ENCODE assay signal across 8 cellular contexts in the genomic region with DNA sequence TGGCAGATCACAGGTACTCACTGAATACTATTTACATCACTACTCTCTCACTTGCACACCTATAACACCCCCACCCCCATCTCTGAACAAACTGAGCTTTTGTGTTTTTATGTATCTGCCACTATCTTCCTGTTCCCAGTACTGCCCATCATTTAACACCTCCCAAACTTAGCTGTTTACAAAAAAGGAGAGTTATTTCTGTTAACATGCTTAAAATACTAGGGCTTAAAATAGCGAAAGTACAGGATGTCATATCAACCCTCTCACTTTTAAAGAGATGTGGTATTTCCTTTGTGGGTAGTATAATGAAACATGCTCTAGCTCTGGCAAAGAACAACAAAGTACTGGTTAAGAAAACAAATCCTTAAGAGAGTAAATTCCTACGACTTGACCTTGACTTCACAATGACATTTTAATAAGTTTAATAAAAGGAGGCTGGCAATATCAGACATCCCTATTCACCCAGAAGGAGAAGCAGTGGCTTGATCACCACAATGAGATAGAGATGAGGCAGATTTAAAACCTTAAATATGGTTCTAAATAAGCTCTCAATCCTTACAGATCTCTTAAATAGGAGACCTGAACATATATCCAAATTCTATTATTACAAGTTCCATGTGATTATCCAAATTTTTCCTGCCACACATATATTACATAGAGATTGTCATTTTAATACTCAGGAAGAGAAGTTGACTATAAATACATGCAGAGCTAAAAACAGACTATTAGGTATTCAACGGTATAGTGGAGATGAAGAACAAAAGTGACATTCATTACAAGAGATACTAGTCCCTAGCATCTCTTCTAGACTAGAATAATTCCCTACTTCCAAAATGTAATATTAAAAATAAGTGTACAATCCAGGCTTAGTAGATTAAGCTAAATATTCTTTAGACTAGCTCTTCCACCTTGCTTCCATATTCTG. TPM values are rescaled to one million over a fixed set of nuclear protein-coding genes. Genes with fewer than 3 reads are reported as not detected.
DNase-seq lines count a peak whose midpoint lies in the region; ATAC-seq, FAIRE-seq and TF ChIP-seq lines count a peak whose summit lies in the region.

No MANE protein-coding gene starts in this region.

- peak overlapping the region; percentile 32 for H3K27ac ChIP-seq in DOHH2 (ENCODE audit: low read depth, low read length)

- peak overlapping the region; percentile 62 for H3K4me2 ChIP-seq in DOHH2 (ENCODE audit: low read length)

- no peak overlapping the region for H3K4me3 Mint-ChIP-seq in mesothelial cell of epicardium

- H3K79me2 ChIP-seq in DOHH2 (ENCODE audit: control insufficient read depth, low read length): peaks cover 18% of the 10 kb centered on the region

- peaks cover 5% of the 10 kb centered on the region for H3K9me3 Mint-ChIP-seq in mesothelial cell of epicardium

- peak overlapping the region; percentile 46 for H3K4me3 ChIP-seq in DOHH2 (ENCODE audit: low read length)

- peaks cover 26% of the 10 kb centered on the region for H3K4me1 ChIP-seq in DOHH2 (ENCODE audit: control insufficient read depth, low read length)

- no peak for DNase-seq in RCC 7860 (ENCODE audit: low spot score)
- DNase-seq in SW480 (ENCODE audit: low spot score): no peak
- no peak for DNase-seq in mesothelial cell of epicardium (ENCODE audit: low spot score in 2 of 2, unreplicated experiment in 2 of 2)
- no peak for DNase-seq in SKM-1 treated with dmso at 0.1 percent for 144 hours (lab: John Stamatoyannopoulos, UW; ENCODE audit: unreplicated experiment)
- no peak for DNase-seq in epidermal melanocyte (ENCODE audit: insufficient read length, low spot score)

- H3F3A ChIP-seq in DOHH2 (ENCODE audit: control insufficient read depth, insufficient read depth): no peaks in the 10 kb centered on the region

- FAIRE-seq in RCC 7860 (lab: Jason Lieb, UNC): peak; percentile 70
- FAIRE-seq in islet of Langerhans (lab: Jason Lieb, UNC): peak; percentile 24

- no peaks in the 10 kb centered on the region for H3K27me3 Mint-ChIP-seq in mesothelial cell of epicardium (ENCODE audit: low read depth)

- no peaks in the 10 kb centered on the region for H3K9me2 ChIP-seq in DOHH2 (replicated peaks; ENCODE audit: control insufficient read depth, low read length)

- H3K27ac Mint-ChIP-seq in mesothelial cell of epicardium: no peak overlapping the region

- no peaks in the 10 kb centered on the region for H3K36me3 ChIP-seq in DOHH2 (ENCODE audit: control insufficient read depth, low read length)

- H3K4me1 Mint-ChIP-seq in mesothelial cell of epicardium: peaks cover 3% of the 10 kb centered on the region

- ATAC-seq in GM21526 (IDR thresholded peaks at IDR 0.05; ENCODE audit: low FRiP score, unreplicated experiment): peak; percentile 77

- no peaks in the 10 kb centered on the region for H4K20me1 ChIP-seq in DOHH2 (ENCODE audit: control insufficient read depth, insufficient read depth, low read depth, low read length)

- H3K36me3 Mint-ChIP-seq in mesothelial cell of epicardium: peaks cover 19% of the 10 kb centered on the region

- H3K9me3 ChIP-seq in DOHH2 (ENCODE audit: control insufficient read depth, insufficient read depth, low read length): no peaks in the 10 kb centered on the region

- TF ChIP-seq CTCF in DOHH2 (IDR thresholded peaks at IDR 0.05; ENCODE audit: low read depth, low read length, poor library complexity, severe bottlenecking): no peak
- TF ChIP-seq CTCF in mesothelial cell of epicardium (IDR thresholded peaks at IDR 0.05; ENCODE audit: unreplicated experiment): no peak

- no peaks in the 10 kb centered on the region for H3K27me3 ChIP-seq in DOHH2 (ENCODE audit: control insufficient read depth, low read length)

RNA-seq across cellular contexts. Expression of a gene that starts 36.9 kb away (rescaled TPM):
- total RNA-seq in mesothelial cell of epicardium: 18.9 to 21.5 TPM (median 19.9 TPM) in 3 replicates

RNA-seq across cellular contexts. Expression of a gene that starts 37.2 kb away (rescaled TPM):
- total RNA-seq in mesothelial cell of epicardium: 38.7 to 44.4 TPM (median 42.5 TPM) in 3 replicates

RNA-seq across cellular contexts. Expression of a gene that starts 57.2 kb away (rescaled TPM):
- total RNA-seq in mesothelial cell of epicardium: 0.78 to 1.2 TPM (median 1.1 TPM) in 3 replicates
